ENCODE assay signal across 17 cellular contexts in genomic region chr21:45091540-45092322, GRCh38.
A peak's percentile ranks its signal among the peaks of the same experiment; 100 is the strongest.
DNase-seq lines count a peak whose midpoint lies in the region; ATAC-seq lines count a peak whose summit lies in the region.
"Had no signal": no experiment of that assay in that cellular context is flagged by ENCODE, and none has a peak within 500 bp of the region (broad histone marks: within the 10 kb centered on the region; RNA-seq: fewer than 3 reads in every experiment).

No MANE protein-coding gene starts in this region.

- DNase-seq in AG08395 (ENCODE audit: low spot score) = peak; percentile 27
- DNase-seq in DMS 273 treated with DMSO at 0.1 percent for 48 hours (lab: John Stamatoyannopoulos, UW) = peak; percentile 23
- peak; percentile 86 for DNase-seq in NCI-H69 (lab: John Stamatoyannopoulos, UW)
- peak; percentile 43 for DNase-seq in iris pigment epithelial cell (ENCODE audit: low read depth)
- DNase-seq in ACHN = no peak
- DNase-seq in effector CD8-positive, alpha-beta T cell (lab: John Stamatoyannopoulos, UW) = no peak
- DNase-seq: activated CD8-positive, alpha-beta memory T cell treated with anti-CD3 and anti-CD28 coated beads for 24 hours; AML-193; dermis blood vessel endothelial cell; Kasumi-1; NCI-H510A treated with DMSO at 0.1 percent for 48 hours; occipital lobe had no signal

- ATAC-seq in HG03280 (IDR thresholded peaks at IDR 0.05; ENCODE audit: unreplicated experiment) (no peak), HG03565 (IDR thresholded peaks at IDR 0.05; ENCODE audit: unreplicated experiment) (no peak)
- ATAC-seq: esophagus mucosa, Panc1, WTC11 had no signal

- in situ Hi-C loops in ACHN (cut with HindIII; ENCODE audit: low pct_ligation_motif_present, low pct_unique_long_range_greater_than_20kb, low sequenced_read_pairs) = no loop called here

Comparison
In these comparisons a context has a peak if more than half of its experiments do, and no peak if none do; other contexts are left out.
1. DNase-seq: peak in AG08395 (single experiment), DMS 273 treated with DMSO at 0.1 percent for 48 hours (single experiment), NCI-H69 (single experiment) and iris pigment epithelial cell (single experiment); none in ACHN (single experiment) and effector CD8-positive, alpha-beta T cell (single experiment).